In genomic region chr15:51830279-51830806, GRCh38 we compare ENCODE assay signal across 8 cellular contexts. TPM values are rescaled to one million over a fixed set of nuclear protein-coding genes. Genes with fewer than 3 reads are reported as not detected.
DNase-seq lines count a peak whose midpoint lies in the region; ATAC-seq and TF ChIP-seq lines count a peak whose summit lies in the region.

No MANE protein-coding gene starts in this region.

- H3K4me2 ChIP-seq in trophoblast cell (ENCODE audit: low read length) = peak overlapping the region; percentile 82

- peak overlapping the region; percentile 94 for H3K14ac ChIP-seq in trophoblast cell (ENCODE audit: low read length)

- peak overlapping the region; percentile 99 for H3K4ac ChIP-seq in trophoblast cell (ENCODE audit: low read depth, low read length)

- no peaks in the 10 kb centered on the region for H3K9me3 Mint-ChIP-seq in WTC11

- DNase-seq in EL = peak; percentile 50
- no peak for DNase-seq in WTC11 (ENCODE audit: low spot score)
- peak; percentile 37 for DNase-seq in glomerular visceral epithelial cell (ENCODE audit: extremely low spot score)
- no peak for DNase-seq in trophoblast cell
- DNase-seq in DMS79 (lab: John Stamatoyannopoulos, UW) = no peak
- no peak for DNase-seq in NCI-H2171 treated with DMSO at 0.1 percent for 48 hours (lab: John Stamatoyannopoulos, UW)

- H3K27me3 Mint-ChIP-seq in WTC11 (ENCODE audit: low read depth) = no peaks in the 10 kb centered on the region

- no peak for TF ChIP-seq CTCF in WTC11 (IDR thresholded peaks at IDR 0.05)

- H4K12ac ChIP-seq in trophoblast cell (ENCODE audit: low read depth, low read length) = peak overlapping the region; percentile 92

- no peaks in the 10 kb centered on the region for H3K36me3 Mint-ChIP-seq in WTC11

- H3K27ac ChIP-seq in trophoblast cell (ENCODE audit: low read depth, low read length) = peak overlapping the region; percentile 82

- no peaks in the 10 kb centered on the region for H3K36me3 ChIP-seq in trophoblast cell (ENCODE audit: control insufficient read depth in 1 of 2, insufficient read depth in 2 of 2, low read length in 2 of 2)

- no CpG with 5 or more reads among the region's 8 CpGs for WGBS in trophoblast cell (ENCODE audit: extremely low coverage, insufficient coverage, insufficient read length)

- peak overlapping the region; percentile 92 for H4K8ac ChIP-seq in trophoblast cell (ENCODE audit: low read depth, low read length)

- H3K9ac ChIP-seq in trophoblast cell (ENCODE audit: low read length) = peak overlapping the region; percentile 93

- H3K79me1 ChIP-seq in trophoblast cell (ENCODE audit: low read length) = peaks cover 8% of the 10 kb centered on the region

- peak overlapping the region; percentile 89 for H2AFZ ChIP-seq in trophoblast cell (ENCODE audit: insufficient read depth, low read length, poor library complexity)

- peaks cover 0 to 6% of the 10 kb centered on the region in 2 experiments for H3K4me1 ChIP-seq in trophoblast cell (ENCODE audit: control insufficient read depth in 1 of 2, insufficient read depth in 2 of 2, low read length in 2 of 2)

- no peak overlapping the region for H3K23ac ChIP-seq in trophoblast cell (ENCODE audit: low read length)

- H3K4me1 Mint-ChIP-seq in WTC11 = peaks cover 27% of the 10 kb centered on the region

- H2BK120ac ChIP-seq in trophoblast cell (ENCODE audit: insufficient read depth, low read length, poor library complexity) = peak overlapping the region; percentile 92

- peak overlapping the region; percentile 92 for H3K18ac ChIP-seq in trophoblast cell (ENCODE audit: low read length)

- POLR2A ChIA-PET in WTC11 (lab: Charles Lee) = interaction anchor here (0.8 kb wide), 1 partner anchor 25 kb away, joined by 4 read pairs; no protein-coding TSS in a partner anchor

- peak overlapping the region; percentile 95 for H4K91ac ChIP-seq in trophoblast cell (ENCODE audit: low read depth, low read length)

- ATAC-seq in HG03095 (IDR thresholded peaks at IDR 0.05; ENCODE audit: unreplicated experiment) (peak; percentile 10), WTC11 (peak; percentile 36), HG03565 (IDR thresholded peaks at IDR 0.05; ENCODE audit: unreplicated experiment) (no peak)

- H2BK12ac ChIP-seq in trophoblast cell (ENCODE audit: low read length) = no peak overlapping the region

- no peaks in the 10 kb centered on the region for H3K9me3 ChIP-seq in trophoblast cell (ENCODE audit: insufficient read depth, low read depth, low read length)

- peak overlapping the region; percentile 97 for H3K4me3 ChIP-seq in trophoblast cell (ENCODE audit: low read depth, low read length)

- H3K79me2 ChIP-seq in trophoblast cell (ENCODE audit: control insufficient read depth, insufficient read depth, low read length, poor library complexity) = peaks cover 10% of the 10 kb centered on the region

- H3K27me3 ChIP-seq in trophoblast cell (ENCODE audit: insufficient read depth, low read length) = no peaks in the 10 kb centered on the region

- H3K27ac Mint-ChIP-seq in WTC11 = peak overlapping the region; percentile 91

- peak overlapping the region; percentile 94 for H3K4me3 Mint-ChIP-seq in WTC11

- peak overlapping the region; percentile 92 for H2BK5ac ChIP-seq in trophoblast cell (ENCODE audit: low read depth, low read length, poor library complexity)

- H2AK5ac ChIP-seq in trophoblast cell (ENCODE audit: low read length) = no peak overlapping the region

- CTCF ChIA-PET in WTC11 (lab: Charles Lee) = interaction anchor here (0.6 to 1.7 kb wide), 4 partner anchors 54 to 933 kb away, joined by 3 to 9 read pairs (median 4); no protein-coding TSS in a partner anchor

TF ChIP-seq in WTC11, 78 proteins besides CTCF, POLR2A, EP300 and RAD21:
- TF ChIP-seq FOXJ3 (CRISPR knock-in tag; IDR thresholded peaks at IDR 0.05; ENCODE audit: borderline replicate concordance) (no peak), HMGA2 (CRISPR knock-in tag; IDR thresholded peaks at IDR 0.05) (no peak), USF2 (CRISPR knock-in tag; IDR thresholded peaks at IDR 0.05) (no peak), FOXK1 (CRISPR knock-in tag; IDR thresholded peaks at IDR 0.05) (peak; percentile 21; the same call in 1 of the 2 replicates), ZNF512 (CRISPR knock-in tag; IDR thresholded peaks at IDR 0.05; ENCODE audit: borderline replicate concordance) (no peak), USF1 (CRISPR knock-in tag; IDR thresholded peaks at IDR 0.05) (no peak)

RNA-seq across cellular contexts. Expression of gene TMOD3, which starts 0.9 kb away (rescaled TPM):
- total RNA-seq in WTC11 (2021) = 37.0 to 40.6 TPM (median 38.8 TPM) in 3 replicates
- polyA plus RNA-seq in trophoblast cell (2013) = 36.0 and 36.1 TPM in 2 replicates

Comparison
In these comparisons a context has a peak if more than half of its experiments do, and no peak if none do; other contexts are left out.
1. DNase-seq: peak in EL (single experiment) and glomerular visceral epithelial cell (single experiment); none in WTC11 (single experiment), trophoblast cell (0 of 2), DMS79 (single experiment) and NCI-H2171 treated with DMSO at 0.1 percent for 48 hours (single experiment).